In genomic region chr3:163879172-163879571, GRCh38 we compare ENCODE assay signal across 28 cellular contexts.
"Had no signal": no experiment of that assay in that cellular context is flagged by ENCODE, and none has a peak within 500 bp of the region (broad histone marks: within the 10 kb centered on the region; RNA-seq: fewer than 3 reads in every experiment).

No MANE protein-coding gene starts in this region.

- H3K27me3 ChIP-seq: Peyer's patch, SJSA1 had no signal

- H3K9me3 ChIP-seq: SJSA1 had no signal

- DNase-seq: activated CD4-positive, alpha-beta T cell treated with anti-CD3 and anti-CD28 coated beads, Interleukin-2, amount 10 ng/mL, durations not matched to agents 24 days and 14 days; activated CD4-positive, alpha-beta T cell treated with anti-CD3 and anti-CD28 coated beads, Interleukin-2, amount 50 U/mL, for 4 hours; activated CD8-positive, alpha-beta T cell treated with anti-CD3 and anti-CD28 coated beads for 36 hours; activated effector memory CD4-positive, alpha-beta T cell treated with anti-CD3 and anti-CD28 coated beads, Interleukin-2, amount 50 U/mL, for 16 hours; activated naive CD4-positive, alpha-beta T cell; activated naive CD4-positive, alpha-beta T cell treated with anti-CD3 and anti-CD28 coated beads, Interleukin-2, amount 50 U/mL, for 16 hours; activated naive CD8-positive, alpha-beta T cell treated with anti-CD3 and anti-CD28 coated beads, Interleukin-2, amount 10 ng/mL, durations not matched to agents 7 days and 5 days; activated T-cell treated with anti-CD3 and anti-CD28 coated beads, Interleukin-2, amount 50 U/mL, for 1 hour; activated T-cell treated with anti-CD3 and anti-CD28 coated beads, Interleukin-2, amount 50 U/mL, for 72 hours; caudate nucleus; cerebellar nuclear complex; cortex of kidney; NCI-H1105; NCI-H1417 treated with DMSO at 0.1 percent for 48 hours; NCI-H1694; NCI-H1930; NCI-H345; NCI-H748 treated with DMSO at 0.1 percent for 48 hours; Peyer's patch; RPMI8226; SHP77 treated with DMSO at 0.1 percent for 48 hours; SK-N-SH had no signal

- H3K4me3 ChIP-seq: Peyer's patch, SJSA1 had no signal

- FAIRE-seq: astrocyte, bronchial epithelial cell, TTC549 had no signal

- H3K36me3 ChIP-seq: Peyer's patch, SJSA1 had no signal

- ATAC-seq: activated CD8-positive, alpha-beta T cell treated with anti-CD3 and anti-CD28 coated beads for 36 hours; activated T-cell treated with anti-CD3 and anti-CD28 coated beads, Interleukin-2, amount 50 U/mL, for 72 hours; activated T-helper 17 cell treated with anti-CD3 and anti-CD28 coated beads, Interleukin-2, amount 50 U/mL, for 72 hours; PC-3 had no signal

- H3K4me1 ChIP-seq: Peyer's patch, SJSA1 had no signal

- H3K9ac ChIP-seq: SK-N-SH had no signal

- H3K4me2 ChIP-seq: SK-N-SH had no signal

- H3K27ac ChIP-seq: Peyer's patch, SJSA1 had no signal
